Comparison of ENCODE assay signal across 20 cellular contexts in the genomic region with DNA sequence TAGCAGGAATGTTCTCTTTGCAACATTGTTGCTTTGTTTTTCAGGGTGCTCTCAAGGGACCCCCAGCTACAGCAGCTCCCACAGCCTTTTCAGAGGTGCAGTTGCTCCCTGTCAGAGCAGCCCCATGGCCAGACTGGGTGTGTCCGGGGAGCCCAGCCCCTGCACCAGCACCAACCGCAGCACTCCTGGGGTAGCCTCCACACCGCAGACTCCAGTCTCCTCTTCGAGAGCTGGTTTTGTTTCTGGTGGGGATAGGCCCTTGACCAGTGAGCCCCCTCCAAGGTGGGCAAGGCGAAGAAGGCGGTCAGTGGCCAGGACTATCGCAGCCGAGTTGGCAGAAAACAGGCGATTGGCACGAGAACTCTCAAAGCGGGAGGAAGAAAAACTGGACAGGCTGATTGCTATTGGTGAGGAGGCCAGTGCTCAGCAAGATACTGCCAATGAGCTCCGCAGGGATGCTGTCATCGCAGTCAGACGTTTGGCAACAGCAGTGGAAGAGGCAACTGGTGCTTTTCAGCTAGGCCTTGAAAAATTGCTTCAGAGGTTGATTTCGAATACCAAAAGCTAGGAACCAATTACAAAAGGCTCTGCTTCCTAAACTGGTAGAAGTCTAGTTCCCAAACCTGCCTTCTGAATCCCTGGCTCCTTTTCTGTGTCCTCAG.
"Had no signal": no experiment of that assay in that cellular context is flagged by ENCODE, and none has a peak within 500 bp of the region (broad histone marks: within the 10 kb centered on the region; RNA-seq: fewer than 3 reads in every experiment).

No MANE protein-coding gene starts in this region.

- H3K4me3 Mint-ChIP-seq: activated CD8-positive, alpha-beta T cell treated with anti-CD3 and anti-CD28 coated beads for 36 hours; activated naive CD4-positive, alpha-beta T cell treated with anti-CD3 and anti-CD28 coated beads, Interleukin-2, amount 50 U/mL, for 24 hours; T-cell had no signal

- DNase-seq: activated CD4-positive, alpha-beta T cell treated with anti-CD3 and anti-CD28 coated beads for 4 hours; activated CD8-positive, alpha-beta memory T cell treated with anti-CD3 and anti-CD28 coated beads, Interleukin-2, amount 50 U/mL, for 48 hours; activated CD8-positive, alpha-beta T cell treated with anti-CD3 and anti-CD28 coated beads for 36 hours; activated naive CD4-positive, alpha-beta T cell; activated T-cell treated with anti-CD3 and anti-CD28 coated beads, Interleukin-2, amount 50 U/mL, for 1 hour; MM.1S; NCI-H1105; NCI-H1436; NCI-H1694 treated with DMSO at 0.1 percent for 48 hours; NCI-H2029 treated with DMSO at 0.1 percent for 48 hours; NCI-H345; NCI-H510A; NCI-H69; NK-92 treated with Interleukin-12 subunit alpha and Interleukin-12 subunit beta, amount 100 ng/mL, for 24 hours; Peyer's patch; SIG-M5; T-cell had no signal

- H3K4me3 ChIP-seq: breast epithelium, Peyer's patch, SK-N-MC had no signal

- H3K27ac Mint-ChIP-seq: activated CD8-positive, alpha-beta T cell treated with anti-CD3 and anti-CD28 coated beads for 36 hours; activated naive CD4-positive, alpha-beta T cell treated with anti-CD3 and anti-CD28 coated beads, Interleukin-2, amount 50 U/mL, for 24 hours; T-cell had no signal

- H3K27me3 Mint-ChIP-seq: activated CD8-positive, alpha-beta T cell treated with anti-CD3 and anti-CD28 coated beads for 36 hours; activated naive CD4-positive, alpha-beta T cell treated with anti-CD3 and anti-CD28 coated beads, Interleukin-2, amount 50 U/mL, for 24 hours; T-cell had no signal

- H3K27me3 ChIP-seq: breast epithelium, Peyer's patch had no signal

- H3K4me1 ChIP-seq: breast epithelium had no signal

- H3K27ac ChIP-seq: breast epithelium, Peyer's patch, SK-N-MC had no signal

- H3K9me3 ChIP-seq: breast epithelium, Peyer's patch had no signal

- H3K9me3 Mint-ChIP-seq: activated CD8-positive, alpha-beta T cell treated with anti-CD3 and anti-CD28 coated beads for 36 hours; activated naive CD4-positive, alpha-beta T cell treated with anti-CD3 and anti-CD28 coated beads, Interleukin-2, amount 50 U/mL, for 24 hours; T-cell had no signal
